Comparison of ENCODE assay signal across 23 cellular contexts in the genomic region with DNA sequence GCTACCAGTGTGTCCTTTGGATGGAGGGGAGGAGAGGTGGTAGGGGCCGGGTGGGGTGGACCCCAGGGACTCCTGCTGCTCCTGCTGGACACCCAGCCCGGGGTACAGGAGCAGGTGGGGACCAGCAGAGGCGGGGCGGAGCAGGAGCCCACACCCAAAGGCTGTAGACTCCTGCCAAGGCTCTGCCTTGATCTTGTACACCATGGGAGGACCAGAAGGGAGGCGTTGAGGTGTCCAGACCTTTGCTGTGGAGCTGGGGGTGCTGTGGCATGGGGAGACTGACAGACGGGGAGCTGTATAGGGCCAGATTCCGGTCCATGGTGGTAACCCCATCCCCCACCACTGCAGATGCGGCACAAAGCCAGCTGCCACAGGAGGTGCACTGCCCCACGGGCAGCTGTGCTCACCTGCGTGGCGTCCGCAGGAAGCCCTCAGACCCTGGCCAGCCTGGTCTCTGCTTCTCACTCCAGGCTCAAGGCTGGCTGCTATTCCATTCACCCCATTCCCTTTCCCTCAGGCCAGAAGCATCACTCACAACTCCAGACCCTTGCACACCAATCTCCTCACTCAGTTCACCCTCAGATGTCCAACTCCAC. TPM values are rescaled to one million over a fixed set of nuclear protein-coding genes. Genes with fewer than 3 reads are reported as not detected.
DNase-seq lines count a peak whose midpoint lies in the region; ATAC-seq and TF ChIP-seq lines count a peak whose summit lies in the region.
"Had no signal": no experiment of that assay in that cellular context is flagged by ENCODE, and none has a peak within 500 bp of the region (broad histone marks: within the 10 kb centered on the region; RNA-seq: fewer than 3 reads in every experiment).

No MANE protein-coding gene starts in this region.

- DNase-seq in Right ventricle myocardium inferior (ENCODE audit: missing footprints) (peak; percentile 44), right atrium auricular region (ENCODE audit: low spot score) (no peak), erythroblast (lab: John Stamatoyannopoulos, UW) (peak; percentile 27 to 35), globus pallidus (ENCODE audit: low spot score) (no peak), SKM-1 (lab: John Stamatoyannopoulos, UW; ENCODE audit: unreplicated experiment) (no peak), NCI-H2227 treated with DMSO at 0.1 percent for 48 hours (lab: John Stamatoyannopoulos, UW) (no peak)
- no peak for DNase-seq in stimulated activated naive CD8-positive, alpha-beta T cell treated with anti-CD3 and anti-CD28 coated beads, Interleukin-15, amount 100 ng/mL, for 72 hours
- DNase-seq: ACHN; activated CD4-positive, alpha-beta T cell treated with anti-CD3 and anti-CD28 coated beads, Interleukin-2, amount 50 U/mL, for 1 hour; activated effector memory CD4-positive, alpha-beta T cell treated with Interleukin-2 at 50 U/mL for 16 hours; brain microvascular endothelial cell; effector memory CD8-positive, alpha-beta T cell; NCI-H1694; NCI-H748 treated with DMSO at 0.1 percent for 48 hours; SHP77; stimulated activated CD4-positive, alpha-beta T cell treated with anti-CD3 and anti-CD28 coated beads, Interleukin-4, amount 100 ng/mL, for 4 hours; stomach; T-cell; transverse colon had no signal

- H3K36me3 ChIP-seq in right atrium auricular region (no peaks in the 10 kb centered on the region), OCI-LY3 (replicated peaks; ENCODE audit: low read depth, low read length) (no peaks in the 10 kb centered on the region)
- H3K36me3 ChIP-seq: BLaER1 treated with 17β-estradiol and CSF1 and Interleukin-3, amounts not matched to agents 10 nM and 100 nM; brain microvascular endothelial cell; gastroesophageal sphincter; HAP-1; stomach; transverse colon had no signal

- peaks cover 72% of the 10 kb centered on the region for H3K27me3 Mint-ChIP-seq in stimulated activated naive CD8-positive, alpha-beta T cell treated with anti-CD3 and anti-CD28 coated beads, Interleukin-15, amount 100 ng/mL, for 72 hours

- no peak overlapping the region for H3K27ac Mint-ChIP-seq in stimulated activated naive CD8-positive, alpha-beta T cell treated with anti-CD3 and anti-CD28 coated beads, Interleukin-15, amount 100 ng/mL, for 72 hours
- H3K27ac Mint-ChIP-seq: effector memory CD8-positive, alpha-beta T cell; T-cell had no signal

- no peak overlapping the region for H3K9ac ChIP-seq in OCI-LY3 (ENCODE audit: low read length)

- peaks cover 6 to 32% of the 10 kb centered on the region in 2 donors for H3K27me3 ChIP-seq in right atrium auricular region
- H3K27me3 ChIP-seq in OCI-LY3 (ENCODE audit: low read depth, low read length): peaks cover 24% of the 10 kb centered on the region

- peak overlapping the region; percentile 58; the same call in 1 of the 2 replicates for H3K4me2 ChIP-seq in OCI-LY3 (ENCODE audit: low read length)

- H3K4me1 Mint-ChIP-seq in stimulated activated naive CD8-positive, alpha-beta T cell treated with anti-CD3 and anti-CD28 coated beads, Interleukin-15, amount 100 ng/mL, for 72 hours: peaks cover 21% of the 10 kb centered on the region

- no peak for ATAC-seq in Right ventricle myocardium inferior
- no peak for ATAC-seq in stimulated activated naive CD8-positive, alpha-beta T cell treated with anti-CD3 and anti-CD28 coated beads, Interleukin-15, amount 100 ng/mL, for 72 hours

- TF ChIP-seq CTCF in right atrium auricular region (IDR thresholded peaks at IDR 0.05) (no peak), OCI-LY3 (IDR thresholded peaks at IDR 0.05; ENCODE audit: low read depth, low read length) (no peak)

- no peaks in the 10 kb centered on the region for H3K79me2 ChIP-seq in OCI-LY3 (ENCODE audit: low read length)

- H4K20me1 ChIP-seq in OCI-LY3 (ENCODE audit: insufficient read depth, low read length): no peaks in the 10 kb centered on the region

- intact Hi-C loops in Right ventricle myocardium inferior (cut with DNase I): no loop called here

- H3K4me3 Mint-ChIP-seq in stimulated activated naive CD8-positive, alpha-beta T cell treated with anti-CD3 and anti-CD28 coated beads, Interleukin-15, amount 100 ng/mL, for 72 hours: peak overlapping the region; percentile 41 to 54

- H2AFZ ChIP-seq in OCI-LY3 (ENCODE audit: low read depth, low read length): no peak overlapping the region

- H3K27ac ChIP-seq in right atrium auricular region (no peak overlapping the region), OCI-LY3 (ENCODE audit: low read length) (no peak overlapping the region)
- H3K27ac ChIP-seq: BLaER1 treated with 17β-estradiol and CSF1 and Interleukin-3, amounts not matched to agents 10 nM and 100 nM; brain microvascular endothelial cell; gastroesophageal sphincter; transverse colon had no signal

- H3K4me1 ChIP-seq in right atrium auricular region: peaks cover 0 to 32% of the 10 kb centered on the region in 2 donors
- H3K4me1 ChIP-seq in OCI-LY3 (ENCODE audit: low read length): peaks cover 1% of the 10 kb centered on the region
- H3K4me1 ChIP-seq: HAP-1 had no signal

- H3K9me3 Mint-ChIP-seq in stimulated activated naive CD8-positive, alpha-beta T cell treated with anti-CD3 and anti-CD28 coated beads, Interleukin-15, amount 100 ng/mL, for 72 hours: no peaks in the 10 kb centered on the region
- H3K9me3 Mint-ChIP-seq: effector memory CD8-positive, alpha-beta T cell; T-cell had no signal

- H3K9me3 ChIP-seq in right atrium auricular region (no peaks in the 10 kb centered on the region), OCI-LY3 (ENCODE audit: insufficient read depth, low read length) (no peaks in the 10 kb centered on the region)
- H3K9me3 ChIP-seq: gastroesophageal sphincter, HAP-1, stomach, transverse colon had no signal

- TF ChIP-seq POLR2A in erythroblast (IDR thresholded peaks at IDR 0.05; ENCODE audit: low read length): no peak

- H3K4me3 ChIP-seq in right atrium auricular region (no peak overlapping the region), OCI-LY3 (ENCODE audit: low read length) (no peak overlapping the region)
- H3K4me3 ChIP-seq: HAP-1 had no signal

RNA-seq across cellular contexts. Expression of a gene that starts 5.0 kb away (rescaled TPM):
- total RNA-seq in Right ventricle myocardium inferior (not detected), right atrium auricular region (not detected)
- total RNA-seq: gastroesophageal sphincter had no signal

RNA-seq across cellular contexts. Expression of a gene that starts 11.3 kb away (rescaled TPM):
- total RNA-seq in Right ventricle myocardium inferior (8.6 TPM), right atrium auricular region (10 to 100 TPM in 1 of 2 donors, 1 to 10 TPM in 1; 8.9 to 10.2 TPM)

RNA-seq across cellular contexts. Expression of a gene that starts 13.2 kb away (rescaled TPM):
- total RNA-seq in Right ventricle myocardium inferior (21.0 TPM), right atrium auricular region (10 to 100 TPM; 30.3 to 47.1 TPM)

RNA-seq across cellular contexts. Expression of a gene that starts 24.8 kb away (rescaled TPM):
- 3.8 TPM for total RNA-seq in Right ventricle myocardium inferior
- 1 to 10 TPM; 3.1 to 4.8 TPM for total RNA-seq in right atrium auricular region

Comparison
In these comparisons a context has a peak if more than half of its experiments do, and no peak if none do; other contexts are left out.
1. DNase-seq: peak in Right ventricle myocardium inferior (single experiment) and erythroblast (2 of 2); none in right atrium auricular region (single experiment), stimulated activated naive CD8-positive, alpha-beta T cell treated with anti-CD3 and anti-CD28 coated beads, Interleukin-15, amount 100 ng/mL, for 72 hours (0 of 2), globus pallidus (single experiment), SKM-1 (single experiment) and NCI-H2227 treated with DMSO at 0.1 percent for 48 hours (single experiment).